In the genomic region with DNA sequence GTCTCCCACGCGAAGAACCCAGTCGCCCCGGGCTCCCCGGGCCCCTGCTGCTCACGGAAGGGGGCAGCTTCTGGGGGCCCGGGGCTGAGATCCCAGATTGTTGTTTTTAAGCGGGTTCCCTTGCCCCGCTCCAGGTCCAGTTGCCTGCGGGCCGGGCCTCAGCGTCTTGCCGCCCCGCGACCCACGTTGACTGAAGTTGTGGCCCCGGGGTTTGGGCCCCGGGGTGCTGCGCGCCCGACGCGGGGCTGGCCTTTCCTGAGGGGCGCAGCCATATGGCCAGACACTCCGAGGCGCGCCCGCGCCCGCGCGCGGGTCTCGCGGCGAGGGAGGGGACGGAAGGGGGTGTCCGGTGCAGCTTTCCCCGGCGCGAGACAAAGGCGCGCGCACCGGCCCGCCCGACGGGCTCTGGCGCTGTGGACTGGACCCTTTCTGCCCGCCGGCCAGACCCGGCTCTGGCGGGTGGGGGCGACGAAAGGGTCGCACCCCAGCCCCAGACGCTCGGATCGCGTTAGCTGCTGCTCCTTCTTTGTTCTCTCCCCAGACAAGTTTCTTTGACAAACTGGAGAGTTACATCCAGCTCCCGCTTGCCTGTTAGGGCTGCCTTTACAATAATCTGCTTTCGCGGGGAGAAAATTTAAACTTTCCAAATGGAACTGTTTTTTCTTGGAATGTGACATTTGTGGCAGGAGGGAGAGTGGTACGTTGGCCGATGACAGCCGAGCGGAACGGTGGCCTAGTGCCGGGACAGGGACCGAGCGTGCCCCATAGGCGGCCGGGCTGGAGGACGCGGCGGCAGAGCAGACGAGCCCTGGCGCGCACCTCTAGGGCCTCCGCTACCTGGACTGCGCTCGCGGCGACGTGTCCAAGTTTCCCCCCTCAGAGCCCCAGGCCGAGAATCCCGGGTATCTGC, we compare ENCODE assay signal across 8 cellular contexts. TPM values are rescaled to one million over a fixed set of nuclear protein-coding genes. Genes with fewer than 3 reads are reported as not detected.
A peak's percentile ranks its signal among the peaks of the same experiment; 100 is the strongest.
DNase-seq lines count a peak whose midpoint lies in the region; ATAC-seq and TF ChIP-seq lines count a peak whose summit lies in the region.

No MANE protein-coding gene starts in this region.

- TF ChIP-seq RAD21 in Ishikawa (IDR thresholded peaks at IDR 0.05; ENCODE audit: low read depth): no peak

- H3K9me3 Mint-ChIP-seq in activated naive CD4-positive, alpha-beta T cell treated with anti-CD3 and anti-CD28 coated beads for 36 hours: no peaks in the 10 kb centered on the region

- H3K36me3 ChIP-seq in adrenal gland (replicated peaks in 1 of 2): no peaks in the 10 kb centered on the region

- peak overlapping the region in 4 of 5 donors; percentile 51 to 90 (median 82) for H3K27ac ChIP-seq in adrenal gland
- peak overlapping the region; percentile 65 for H3K27ac ChIP-seq in right cardiac atrium (ENCODE audit: low read length)

- peak in 1 of 6 experiments; percentile 16 for TF ChIP-seq CTCF in adrenal gland (IDR thresholded peaks at IDR 0.05)

- ATAC-seq in right cardiac atrium: peak; percentile 73 to 84

- H3K4me3 ChIP-seq in adrenal gland (peak overlapping the region; percentile 41 to 80 (median 48)), right cardiac atrium (ENCODE audit: low read length) (peak overlapping the region; percentile 69)

- H3K27ac Mint-ChIP-seq in activated naive CD4-positive, alpha-beta T cell treated with anti-CD3 and anti-CD28 coated beads for 36 hours: no peak overlapping the region

- H3K9me3 ChIP-seq in adrenal gland (replicated peaks in 1 of 3): no peaks in the 10 kb centered on the region
- no peaks in the 10 kb centered on the region for H3K9me3 ChIP-seq in right cardiac atrium (ENCODE audit: control insufficient read depth, low read length)

- no peak for TF ChIP-seq POLR2A in adrenal gland (IDR thresholded peaks at IDR 0.05)

- no peak for DNase-seq in activated naive CD4-positive, alpha-beta T cell treated with anti-CD3 and anti-CD28 coated beads for 36 hours
- no peak for DNase-seq in activated naive CD4-positive, alpha-beta T cell treated with anti-CD3 and anti-CD28 coated beads, Interleukin-2, amount 50 U/mL, for 16 hours
- DNase-seq in adrenal gland (peak in 4 of 7 donors; percentile 15 to 52 (median 25)), right cardiac atrium (peak; percentile 68 to 86 (median 84)), putamen (ENCODE audit: low spot score) (peak; percentile 3), HuH-7 (ENCODE audit: low spot score) (no peak), NCI-H1694 (lab: John Stamatoyannopoulos, UW) (no peak)

- peaks cover 40% of the 10 kb centered on the region for H3K27me3 Mint-ChIP-seq in activated naive CD4-positive, alpha-beta T cell treated with anti-CD3 and anti-CD28 coated beads for 36 hours (ENCODE audit: low read depth)

- H3K4me3 Mint-ChIP-seq in activated naive CD4-positive, alpha-beta T cell treated with anti-CD3 and anti-CD28 coated beads for 36 hours: peak overlapping the region; percentile 64

- TF ChIP-seq EP300 in Ishikawa (IDR thresholded peaks at IDR 0.05; ENCODE audit: borderline replicate concordance): no peak

- intact Hi-C loops in activated naive CD4-positive, alpha-beta T cell treated with anti-CD3 and anti-CD28 coated beads for 36 hours (cut with micrococcal nuclease): no loop called here
- intact Hi-C loops in adrenal gland (cut with DNase I) (no loop called here), right cardiac atrium (cut with DNase I) (loop anchor here (5.0 to 10.0 kb wide), 2 partner anchors 144 to 147 kb away; no protein-coding TSS in a partner anchor)

- H3K4me1 ChIP-seq in adrenal gland (replicated peaks in 1 of 2): peaks cover 0 to 7% of the 10 kb centered on the region in 2 donors
- H3K4me1 ChIP-seq in right cardiac atrium (ENCODE audit: control insufficient read depth, insufficient read depth, low read length): peaks cover 5% of the 10 kb centered on the region

- no peaks in the 10 kb centered on the region for H3K27me3 ChIP-seq in adrenal gland
- no peaks in the 10 kb centered on the region for H3K27me3 ChIP-seq in right cardiac atrium (ENCODE audit: control insufficient read depth, insufficient read depth)

- no peaks in the 10 kb centered on the region for H3K36me3 Mint-ChIP-seq in activated naive CD4-positive, alpha-beta T cell treated with anti-CD3 and anti-CD28 coated beads for 36 hours (ENCODE audit: low read depth)

- CTCF ChIA-PET in activated naive CD4-positive, alpha-beta T cell treated with anti-CD3 and anti-CD28 coated beads for 36 hours (lab: Charles Lee): interaction anchor here (1.7 kb wide), 1 partner anchor 18 kb away, joined by 5 read pairs; no protein-coding TSS in a partner anchor

- peaks cover 12% of the 10 kb centered on the region for H3K4me1 Mint-ChIP-seq in activated naive CD4-positive, alpha-beta T cell treated with anti-CD3 and anti-CD28 coated beads for 36 hours (ENCODE audit: low read depth)

- WGBS in adrenal gland, 4 donors: 0 to 1% (median 0%) methylated on average over 44 to 87 of the region's 87 CpGs
- under 1% methylated on average over 87 of the region's 87 CpGs for WGBS in right cardiac atrium

TF ChIP-seq in Ishikawa, 13 proteins besides CTCF, POLR2A, EP300 and RAD21:
- TF ChIP-seq ZBTB7A (IDR thresholded peaks at IDR 0.05; ENCODE audit: low read depth): 0 out of 2 replicates have a peak, but pooled peaks have one; percentile 18
- TF ChIP-seq, protein P1, sequence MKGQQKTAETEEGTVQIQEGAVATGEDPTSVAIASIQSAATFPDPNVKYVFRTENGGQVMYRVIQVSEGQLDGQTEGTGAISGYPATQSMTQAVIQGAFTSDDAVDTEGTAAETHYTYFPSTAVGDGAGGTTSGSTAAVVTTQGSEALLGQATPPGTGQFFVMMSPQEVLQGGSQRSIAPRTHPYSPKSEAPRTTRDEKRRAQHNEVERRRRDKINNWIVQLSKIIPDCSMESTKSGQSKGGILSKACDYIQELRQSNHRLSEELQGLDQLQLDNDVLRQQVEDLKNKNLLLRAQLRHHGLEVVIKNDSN (IDR thresholded peaks at IDR 0.05): no peak

RNA-seq across cellular contexts. Expression of gene AMOTL1, which starts 0.7 kb away (rescaled TPM):
- total RNA-seq in activated naive CD4-positive, alpha-beta T cell treated with anti-CD3 and anti-CD28 coated beads for 36 hours: 1 to 10 TPM in 1 of 2 experiments, under 1 TPM in 1; 0.43 to 1.0 TPM
- total RNA-seq in adrenal gland (10 to 100 TPM; 15.6 to 26.7 (median 20.7) TPM), right cardiac atrium (10 to 100 TPM; 46.6 to 84.1 (median 55.3) TPM)
- polyA plus RNA-seq in adrenal gland (10 to 100 TPM in 1 of 3 donors, 1 to 10 TPM in 2; 3.0 to 11.9 (median 6.6) TPM), right cardiac atrium (15.2 TPM)

Comparison
In these comparisons a context has a peak if more than half of its experiments do, and no peak if none do; other contexts are left out.
1. DNase-seq: peak in adrenal gland (4 of 7), right cardiac atrium (3 of 3) and putamen (single experiment); none in activated naive CD4-positive, alpha-beta T cell treated with anti-CD3 and anti-CD28 coated beads for 36 hours (single experiment), activated naive CD4-positive, alpha-beta T cell treated with anti-CD3 and anti-CD28 coated beads, Interleukin-2, amount 50 U/mL, for 16 hours (single experiment), HuH-7 (single experiment) and NCI-H1694 (single experiment).
2. RNA of gene AMOTL1, which starts 0.7 kb away (total RNA-seq): 46.6 to 84.1 TPM in right cardiac atrium and 15.6 to 26.7 TPM in adrenal gland; 0.43 to 1.0 TPM in activated naive CD4-positive, alpha-beta T cell treated with anti-CD3 and anti-CD28 coated beads for 36 hours; every median in the first group is over 4 times any median in the second.
3. intact Hi-C loops: an anchor here in right cardiac atrium (5.0 to 10.0 kb wide); none called in activated naive CD4-positive, alpha-beta T cell treated with anti-CD3 and anti-CD28 coated beads for 36 hours and adrenal gland.